In genomic region chr2:36356990-36357505, GRCh38 we compare ENCODE assay signal across 8 cellular contexts. TPM values are rescaled to one million over a fixed set of nuclear protein-coding genes. Genes with fewer than 3 reads are reported as not detected.
DNase-seq lines count a peak whose midpoint lies in the region; ATAC-seq, FAIRE-seq and TF ChIP-seq lines count a peak whose summit lies in the region.

No MANE protein-coding gene starts in this region.

- H2AFZ ChIP-seq in MM.1S (ENCODE audit: low read length) = peak overlapping the region; percentile 83
- H2AFZ ChIP-seq in keratinocyte (ENCODE audit: control insufficient read depth, low read length) = peak overlapping the region; percentile 42

- peak; percentile 32 for DNase-seq in MM.1S
- DNase-seq in amniotic epithelial cell (ENCODE audit: low read depth) = peak; percentile 67
- no peak for DNase-seq in keratinocyte (ENCODE audit: low read depth, low spot score)
- DNase-seq in stimulated activated CD4-positive, alpha-beta T cell treated with anti-CD3 and anti-CD28 coated beads, Interleukin-15, amount 100 ng/mL, for 24 hours = peak; percentile 56
- DNase-seq in NCI-H1048 (lab: John Stamatoyannopoulos, UW) = no peak

- no peaks in the 10 kb centered on the region for H3K9me2 ChIP-seq in MM.1S (replicated peaks; ENCODE audit: insufficient read depth, low read length)

- H3K4me1 ChIP-seq in ES-I3 (ENCODE audit: insufficient read depth, low read length) (peaks cover 50% of the 10 kb centered on the region), MM.1S (ENCODE audit: low read length) (peaks cover 18% of the 10 kb centered on the region), keratinocyte (ENCODE audit: control insufficient read depth, extremely low read depth, insufficient read depth, low read length) (peaks cover 51% of the 10 kb centered on the region)

- H3F3A ChIP-seq in MM.1S (ENCODE audit: insufficient read depth, low read length) = peaks cover 21% of the 10 kb centered on the region

- no peaks in the 10 kb centered on the region for H3K9me3 ChIP-seq in ES-I3 (ENCODE audit: control insufficient read depth, insufficient read depth, low read length)
- H3K9me3 ChIP-seq in MM.1S (replicated peaks; ENCODE audit: insufficient read depth, low read length) = no peaks in the 10 kb centered on the region
- H3K9me3 ChIP-seq in keratinocyte (ENCODE audit: control insufficient read depth, low read depth, low read length) = no peaks in the 10 kb centered on the region

- H3K9me1 ChIP-seq in keratinocyte (ENCODE audit: control insufficient read depth, extremely low read depth, insufficient read depth, low read length) = no peaks in the 10 kb centered on the region

- TF ChIP-seq CTCF in MM.1S (IDR thresholded peaks at IDR 0.05; ENCODE audit: low read length) (no peak), keratinocyte (optimal IDR thresholded peaks at IDR 0.05 in 1 of 3, IDR thresholded peaks at IDR 0.05 in 1 of 3, conservative IDR thresholded peaks at IDR 0.05 in 1 of 3; ENCODE audit: extremely low read depth in 1 of 3, insufficient read depth in 2 of 3, low read length in 3 of 3) (no peak)

- H3K27ac ChIP-seq in MM.1S (ENCODE audit: low read length) (no peak overlapping the region), keratinocyte (ENCODE audit: control insufficient read depth, insufficient read depth, low read length) (peak overlapping the region; percentile 86)

- dilution Hi-C loops in keratinocyte (cut with MboI; ENCODE audit: extremely low pct_ligation_motif_present, low sequenced_read_pairs) = no loop called here

- H3K4me3 ChIP-seq in MM.1S (ENCODE audit: low read length) (peak overlapping the region; percentile 73), keratinocyte (ENCODE audit: control insufficient read depth in 2 of 3, extremely low read depth in 1 of 3, insufficient read depth in 2 of 3, low read depth in 1 of 3, low read length in 3 of 3) (peak overlapping the region; percentile 83 to 94 (median 92))

- no peaks in the 10 kb centered on the region for H3K79me2 ChIP-seq in MM.1S (ENCODE audit: low read length)
- peaks cover 77% of the 10 kb centered on the region for H3K79me2 ChIP-seq in keratinocyte (ENCODE audit: control insufficient read depth, insufficient read depth, low read length)

- H3K9ac ChIP-seq in ES-I3 (ENCODE audit: low read depth, low read length) (peak overlapping the region; percentile 86), MM.1S (ENCODE audit: low read length) (peak overlapping the region; percentile 51), keratinocyte (ENCODE audit: control insufficient read depth, extremely low read depth, insufficient read depth, low read length) (peak overlapping the region; percentile 89)

- no peak for FAIRE-seq in keratinocyte (lab: Jason Lieb, UNC)

- ATAC-seq in GM21515 (IDR thresholded peaks at IDR 0.05; ENCODE audit: unreplicated experiment) (peak; percentile 25), GM21526 (IDR thresholded peaks at IDR 0.05; ENCODE audit: low FRiP score, unreplicated experiment) (no peak)

- H3K36me3 ChIP-seq in ES-I3 (ENCODE audit: insufficient read depth, low read length) = no peaks in the 10 kb centered on the region
- no peaks in the 10 kb centered on the region for H3K36me3 ChIP-seq in MM.1S (replicated peaks; ENCODE audit: insufficient read depth, low read length)
- H3K36me3 ChIP-seq in keratinocyte (ENCODE audit: control insufficient read depth in 2 of 2, extremely low read depth in 1 of 2, insufficient read depth in 2 of 2, low read length in 2 of 2) = no peaks in the 10 kb centered on the region

- H4K20me1 ChIP-seq in MM.1S (ENCODE audit: insufficient read depth, low read length) (no peaks in the 10 kb centered on the region), keratinocyte (ENCODE audit: control insufficient read depth, extremely low read depth, insufficient read depth, low read length) (no peaks in the 10 kb centered on the region)

- H3K27me3 ChIP-seq in MM.1S (replicated peaks; ENCODE audit: insufficient read depth, low read length) (peaks cover 9% of the 10 kb centered on the region; the same call in 1 of the 2 replicates), keratinocyte (ENCODE audit: control insufficient read depth, extremely low read depth, insufficient read depth, low read length) (no peaks in the 10 kb centered on the region)

- H3K4me2 ChIP-seq in MM.1S (ENCODE audit: low read depth, low read length) = peak overlapping the region; percentile 95
- peak overlapping the region; percentile 88 for H3K4me2 ChIP-seq in keratinocyte (ENCODE audit: control insufficient read depth, extremely low read depth, insufficient read depth, low read depth, low read length)

RNA-seq across cellular contexts. Expression of gene CRIM1, which starts 1.5 kb away (rescaled TPM):
- 98.3 to 136 TPM (median 116 TPM) in 3 replicates for polyA plus RNA-seq in keratinocyte
- polyA plus RNA-seq in keratinocyte (2011; ENCODE audit: low read depth) = 32.2 TPM
- 54.2 and 69.7 TPM in 2 replicates for polyA plus RNA-seq in keratinocyte (2011; cell fraction: cytosol; rRNA removed)
- polyA plus RNA-seq in keratinocyte (2011; cell fraction: nucleus; rRNA removed) = 316 and 318 TPM in 2 replicates
- polyA plus RNA-seq in keratinocyte (2012; ENCODE audit: low replicate concordance) = 51.3 and 110 TPM in 2 replicates
- polyA minus RNA-seq in keratinocyte = 353 to 631 TPM (median 519 TPM) in 3 replicates
- polyA minus RNA-seq in keratinocyte (2011; cell fraction: cytosol; rRNA and poly(A)+ RNA removed) = 371 TPM
- 966 and 975 TPM in 2 replicates for polyA minus RNA-seq in keratinocyte (2011; cell fraction: nucleus; rRNA and poly(A)+ RNA removed)

Comparison
In these comparisons a context has a peak if more than half of its experiments do, and no peak if none do; other contexts are left out.
1. DNase-seq: peak in MM.1S (single experiment), amniotic epithelial cell (single experiment) and stimulated activated CD4-positive, alpha-beta T cell treated with anti-CD3 and anti-CD28 coated beads, Interleukin-15, amount 100 ng/mL, for 24 hours (single experiment); none in keratinocyte (single experiment) and NCI-H1048 (single experiment).
2. Peak in every context shown above with its lines, with median percentiles within 50 percentile points of each other: H3K9ac ChIP-seq.